7 cellular contexts compared by ENCODE assay signal in the genomic region with DNA sequence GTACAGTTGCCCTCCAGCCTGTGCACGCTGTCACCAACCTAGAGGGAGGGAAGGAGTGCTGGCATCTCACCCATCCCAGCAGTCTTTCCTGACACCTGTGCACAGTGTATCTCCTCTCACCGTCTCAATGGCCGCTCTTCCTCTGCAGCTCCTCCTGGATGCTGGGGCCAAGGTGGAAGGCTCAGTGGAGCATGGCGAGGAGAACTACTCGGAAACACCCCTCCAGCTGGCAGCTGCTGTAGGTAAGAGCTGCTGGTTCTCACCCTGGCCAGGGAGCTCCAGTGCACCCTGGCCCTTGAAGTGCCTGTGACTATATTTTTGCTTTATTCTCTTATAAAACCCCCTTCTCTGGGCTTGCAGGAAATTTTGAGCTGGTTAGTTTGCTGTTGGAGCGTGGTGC.
"Had no signal": no experiment of that assay in that cellular context is flagged by ENCODE, and none has a peak within 500 bp of the region (broad histone marks: within the 10 kb centered on the region; RNA-seq: fewer than 3 reads in every experiment).

No MANE protein-coding gene starts in this region.

- H3K27ac ChIP-seq: HL-60, KMS-11 had no signal

- H3K27ac Mint-ChIP-seq: GM23338, H9, IgD-negative memory B cell had no signal

- H3K4me3 Mint-ChIP-seq: GM23338, H9, IgD-negative memory B cell had no signal

- H3K4me3 ChIP-seq: GM23338 had no signal

- H3K4me2 ChIP-seq: GM23338, KMS-11 had no signal

- DNase-seq: H9, HCEC 1CT, KBM-7 had no signal

- H3K9me3 Mint-ChIP-seq: GM23338, H9, IgD-negative memory B cell had no signal

- H2AFZ ChIP-seq: GM23338 had no signal

- H3K9ac ChIP-seq: KMS-11 had no signal
